Comparison of ENCODE assay signal across 8 cellular contexts in genomic region chr21:39313042-39313456, GRCh38. TPM values are rescaled to one million over a fixed set of nuclear protein-coding genes. Genes with fewer than 3 reads are reported as not detected.
DNase-seq lines count a peak whose midpoint lies in the region; ATAC-seq lines count a peak whose summit lies in the region.

No MANE protein-coding gene starts in this region.

- no peaks in the 10 kb centered on the region for H3K9me3 ChIP-seq in duodenal mucosa (ENCODE audit: control insufficient read depth in 1 of 2, low read length in 2 of 2)
- H3K9me3 ChIP-seq in mucosa of rectum (ENCODE audit: control insufficient read depth in 2 of 2, low read length in 2 of 2), result no peaks in the 10 kb centered on the region

- peak; percentile 17 for ATAC-seq in HG03025 (IDR thresholded peaks at IDR 0.05; ENCODE audit: low FRiP score, unreplicated experiment)

- H3K27me3 ChIP-seq in duodenal mucosa (ENCODE audit: control insufficient read depth in 1 of 2, insufficient read depth in 2 of 2, low read length in 2 of 2) (no peaks in the 10 kb centered on the region), mucosa of rectum (ENCODE audit: control insufficient read depth in 2 of 2, insufficient read depth in 2 of 2, low read length in 2 of 2) (no peaks in the 10 kb centered on the region)

- DNase-seq in activated CD8-positive, alpha-beta memory T cell treated with anti-CD3 and anti-CD28 coated beads, Interleukin-2, amount 50 U/mL, for 24 hours (ENCODE audit: extremely low read depth), result peak; percentile 4
- no peak for DNase-seq in activated CD8-positive, alpha-beta memory T cell treated with anti-CD3 and anti-CD28 coated beads for 24 hours
- DNase-seq in T-helper 1 cell (peak in 4 of 5 donors; percentile 21 to 31 (median 25)), MV-4-11 (lab: John Stamatoyannopoulos, UW) (no peak)

- peaks cover 0 to 19% of the 10 kb centered on the region in 2 donors for H3K36me3 ChIP-seq in duodenal mucosa (ENCODE audit: control insufficient read depth in 1 of 2, insufficient read depth in 2 of 2, low read length in 2 of 2)
- H3K36me3 ChIP-seq in mucosa of rectum (ENCODE audit: control insufficient read depth in 2 of 2, insufficient read depth in 2 of 2, low read length in 2 of 2), result peaks cover 6 to 7% of the 10 kb centered on the region in 2 donors
- H3K36me3 ChIP-seq in urinary bladder (ENCODE audit: insufficient read depth), result no peaks in the 10 kb centered on the region

- H3K4me3 ChIP-seq in duodenal mucosa (ENCODE audit: low read depth in 1 of 2, low read length in 2 of 2) (peak overlapping the region; percentile 81 to 93), mucosa of rectum (ENCODE audit: low read length in 2 of 2) (peak overlapping the region; percentile 85 to 91), urinary bladder (ENCODE audit: low read depth, low read length) (peak overlapping the region; percentile 98)

- peak overlapping the region; percentile 43 to 44 for H3K9ac ChIP-seq in duodenal mucosa (ENCODE audit: low read depth in 1 of 2, low read length in 2 of 2)
- peak overlapping the region in 1 of 2 donors; percentile 96 for H3K9ac ChIP-seq in mucosa of rectum (ENCODE audit: low read depth in 1 of 2, low read length in 2 of 2)

- 1% methylated on average over 49 of the region's 49 CpGs for WGBS in urinary bladder

- peaks cover 16 to 23% of the 10 kb centered on the region in 2 donors for H3K4me1 ChIP-seq in duodenal mucosa (ENCODE audit: control insufficient read depth in 1 of 2, insufficient read depth in 2 of 2, low read length in 2 of 2)
- peaks cover 8 to 14% of the 10 kb centered on the region in 2 donors for H3K4me1 ChIP-seq in mucosa of rectum (ENCODE audit: control insufficient read depth in 2 of 2, insufficient read depth in 2 of 2, low read length in 2 of 2)
- no peaks in the 10 kb centered on the region for H3K4me1 ChIP-seq in urinary bladder (ENCODE audit: insufficient read depth)

- H3K27ac ChIP-seq in duodenal mucosa (ENCODE audit: low read depth, low read length) (peak overlapping the region; percentile 90), mucosa of rectum (ENCODE audit: low read depth in 2 of 2, low read length in 2 of 2) (peak overlapping the region; percentile 93 to 96), urinary bladder (ENCODE audit: low read depth) (peak overlapping the region; percentile 97)

RNA-seq across cellular contexts. Expression of gene BRWD1, which starts 0.4 kb away (rescaled TPM):
- 195 TPM for total RNA-seq in urinary bladder
- 19.5 TPM for polyA plus RNA-seq in urinary bladder

RNA-seq across cellular contexts. Expression of gene HMGN1, which starts 35.8 kb away (rescaled TPM):
- total RNA-seq in urinary bladder, result 239 TPM
- polyA plus RNA-seq in urinary bladder, result 108 TPM

Comparison
In these comparisons a context has a peak if more than half of its experiments do, and no peak if none do; other contexts are left out.
1. DNase-seq: peak in activated CD8-positive, alpha-beta memory T cell treated with anti-CD3 and anti-CD28 coated beads, Interleukin-2, amount 50 U/mL, for 24 hours (single experiment) and T-helper 1 cell (4 of 5); none in activated CD8-positive, alpha-beta memory T cell treated with anti-CD3 and anti-CD28 coated beads for 24 hours (single experiment) and MV-4-11 (single experiment).
2. Peak in every context shown above with its lines, with median percentiles within 50 percentile points of each other: H3K27ac ChIP-seq and H3K4me3 ChIP-seq.